15 cellular contexts compared by ENCODE assay signal in genomic region chr2:20025065-20025786, GRCh38. TPM values are rescaled to one million over a fixed set of nuclear protein-coding genes. Genes with fewer than 3 reads are reported as not detected.
A peak's percentile ranks its signal among the peaks of the same experiment; 100 is the strongest.
DNase-seq lines count a peak whose midpoint lies in the region; ATAC-seq and TF ChIP-seq lines count a peak whose summit lies in the region.
"Had no signal": no experiment of that assay in that cellular context is flagged by ENCODE, and none has a peak within 500 bp of the region (broad histone marks: within the 10 kb centered on the region; RNA-seq: fewer than 3 reads in every experiment).

No MANE protein-coding gene starts in this region.

- no peak overlapping the region for H3K4me3 ChIP-seq in fibroblast of villous mesenchyme (ENCODE audit: low read depth, low read length)
- no peak overlapping the region for H3K4me3 ChIP-seq in endodermal cell (ENCODE audit: low read length)
- H3K4me3 ChIP-seq: BLaER1 treated with 17β-estradiol and CSF1 and Interleukin-3, amounts not matched to agents 10 nM and 100 nM had no signal

- H3K9me3 Mint-ChIP-seq in HFFc6 = peaks cover 24% of the 10 kb centered on the region
- H3K9me3 Mint-ChIP-seq in endodermal cell = peaks cover 26% of the 10 kb centered on the region

- no peak overlapping the region for H3K27ac ChIP-seq in endodermal cell (ENCODE audit: low read depth, low read length)
- H3K27ac ChIP-seq: BLaER1 treated with 17β-estradiol and CSF1 and Interleukin-3, amounts not matched to agents 10 nM and 100 nM had no signal

- H3K36me3 Mint-ChIP-seq in HFFc6 (ENCODE audit: low read depth) (peaks cover 70% of the 10 kb centered on the region), endodermal cell (ENCODE audit: low read depth) (peaks cover 73% of the 10 kb centered on the region)

- H3K27me3 Mint-ChIP-seq in HFFc6 (ENCODE audit: insufficient read depth) (no peaks in the 10 kb centered on the region), endodermal cell (ENCODE audit: insufficient read depth) (no peaks in the 10 kb centered on the region)

- no peak for ATAC-seq in HG02623 (IDR thresholded peaks at IDR 0.05; ENCODE audit: unreplicated experiment)
- ATAC-seq in GM19455 (IDR thresholded peaks at IDR 0.05; ENCODE audit: unreplicated experiment) = no peak

- no peaks in the 10 kb centered on the region for H3K27me3 ChIP-seq in endodermal cell (ENCODE audit: control insufficient read depth, insufficient read depth, low read length, poor library complexity, severe bottlenecking)
- H3K27me3 ChIP-seq: BLaER1 treated with 17β-estradiol and CSF1 and Interleukin-3, amounts not matched to agents 10 nM and 100 nM had no signal

- H3K4me1 ChIP-seq in endodermal cell (ENCODE audit: control insufficient read depth, insufficient read depth, low read length) = no peaks in the 10 kb centered on the region

- WGBS in endodermal cell (ENCODE audit: insufficient coverage in 1 of 2, insufficient read length in 1 of 2), 2 experiments = 100% methylated on average over 1 to 3 of the region's 3 CpGs

- peaks cover 35% of the 10 kb centered on the region for H3K9me3 ChIP-seq in endodermal cell (ENCODE audit: control insufficient read depth, low read length)

- peak; percentile 81 for DNase-seq in EH (ENCODE audit: low read depth)
- peak; percentile 48 for DNase-seq in HFFc6
- DNase-seq in RPMI7951 (ENCODE audit: low read depth) = peak; percentile 18
- peak; percentile 55 for DNase-seq in fibroblast of villous mesenchyme (ENCODE audit: low read depth)
- DNase-seq in endodermal cell = no peak
- DNase-seq: DMS153, NCI-H1092, NCI-H1694 treated with DMSO at 0.1 percent for 48 hours, NCI-H446 treated with DMSO at 0.1 percent for 48 hours, NCI-H774, SIG-M5 had no signal

- TF ChIP-seq CTCF in HFFc6 (IDR thresholded peaks at IDR 0.05) = no peak
- no peak for TF ChIP-seq CTCF in fibroblast of villous mesenchyme (IDR thresholded peaks at IDR 0.05; ENCODE audit: insufficient read depth, low read depth, low read length)
- TF ChIP-seq CTCF in endodermal cell (conservative IDR thresholded peaks at IDR 0.05) = no peak

- H3K27ac Mint-ChIP-seq in HFFc6 (peak overlapping the region; percentile 60; the same call in 1 of the 2 replicates), endodermal cell (no peak overlapping the region)

- H3K9ac ChIP-seq in endodermal cell (ENCODE audit: extremely low read depth, low read length, poor library complexity, severe bottlenecking) = no peak overlapping the region
- H3K9ac ChIP-seq: BLaER1 treated with 17β-estradiol and CSF1 and Interleukin-3, amounts not matched to agents 10 nM and 100 nM had no signal

- peaks cover 44% of the 10 kb centered on the region for H3K4me1 Mint-ChIP-seq in HFFc6 (ENCODE audit: low read depth)
- no peaks in the 10 kb centered on the region for H3K4me1 Mint-ChIP-seq in endodermal cell

- H3K36me3 ChIP-seq in endodermal cell (ENCODE audit: control insufficient read depth, insufficient read depth, low read length) = peaks cover 54% of the 10 kb centered on the region

- H3K4me3 Mint-ChIP-seq in HFFc6 = no peak overlapping the region
- no peak overlapping the region for H3K4me3 Mint-ChIP-seq in endodermal cell

RNA-seq across cellular contexts. Expression of gene MATN3, which starts 12.8 kb away (rescaled TPM):
- total RNA-seq in HFFc6 (2021; fragmentation: NEBNext Ultra II Directional; extraction: Animal tissue kit (Norgen Biotek cat#: 25700)) = 1 to 10 TPM in 5 of 6 experiments, under 1 TPM in 1; 0.69 to 1.5 (median 1.2) TPM
- 5.3 and 6.0 TPM in 2 replicates for total RNA-seq in RPMI7951 (2014; rRNA removed; shearing (Covaris generic))
- total RNA-seq in fibroblast of villous mesenchyme (3.0 and 3.9 TPM in 2 replicates), endodermal cell (10 to 100 TPM; 38.5 to 44.7 TPM)
- 16.7 TPM for polyA plus RNA-seq in endodermal cell (2013, experiment 1 of 2)
- 24.1 TPM for polyA plus RNA-seq in endodermal cell (2013, experiment 2 of 2)
- total RNA-seq: T-helper 2 cell treated with Interferon-gamma antibody and Interleukin-4, amounts not matched to agents 100 ng/mL and 5 ng/mL, for 36 hours had no signal

RNA-seq across cellular contexts. Expression of gene LAPTM4A, which starts 26.2 kb away (rescaled TPM):
- 100 to 1,000 TPM; 218 to 254 (median 240) TPM for total RNA-seq in HFFc6 (2021; fragmentation: NEBNext Ultra II Directional; extraction: Animal tissue kit (Norgen Biotek cat#: 25700))
- 218 and 267 TPM in 2 replicates for total RNA-seq in RPMI7951 (2014; rRNA removed; shearing (Covaris generic))
- total RNA-seq in fibroblast of villous mesenchyme = 101 and 146 TPM in 2 replicates
- 100 to 1,000 TPM; 285 to 291 TPM for total RNA-seq in endodermal cell
- polyA plus RNA-seq in endodermal cell (2013, experiment 1 of 2) = 225 TPM
- polyA plus RNA-seq in endodermal cell (2013, experiment 2 of 2) = 221 TPM

RNA-seq across cellular contexts. Expression of gene WDR35, which starts 35.3 kb away (rescaled TPM):
- 1 to 10 TPM; 4.5 to 5.4 (median 5.2) TPM for total RNA-seq in HFFc6 (2021; fragmentation: NEBNext Ultra II Directional; extraction: Animal tissue kit (Norgen Biotek cat#: 25700))
- total RNA-seq in RPMI7951 (2014; rRNA removed; shearing (Covaris generic)) = 12.9 and 14.4 TPM in 2 replicates
- total RNA-seq in fibroblast of villous mesenchyme = 11.3 and 13.0 TPM in 2 replicates
- 10 to 100 TPM; 11.3 to 13.5 TPM for total RNA-seq in endodermal cell
- polyA plus RNA-seq in endodermal cell (2013, experiment 1 of 2) = 15.6 TPM
- polyA plus RNA-seq in endodermal cell (2013, experiment 2 of 2) = 13.0 TPM
